Comparison of ENCODE assay signal across 1 cellular context in genomic region chr20:2651772-2652723, GRCh38.
TF ChIP-seq lines count a peak whose summit lies in the region.

A gene with protein sequence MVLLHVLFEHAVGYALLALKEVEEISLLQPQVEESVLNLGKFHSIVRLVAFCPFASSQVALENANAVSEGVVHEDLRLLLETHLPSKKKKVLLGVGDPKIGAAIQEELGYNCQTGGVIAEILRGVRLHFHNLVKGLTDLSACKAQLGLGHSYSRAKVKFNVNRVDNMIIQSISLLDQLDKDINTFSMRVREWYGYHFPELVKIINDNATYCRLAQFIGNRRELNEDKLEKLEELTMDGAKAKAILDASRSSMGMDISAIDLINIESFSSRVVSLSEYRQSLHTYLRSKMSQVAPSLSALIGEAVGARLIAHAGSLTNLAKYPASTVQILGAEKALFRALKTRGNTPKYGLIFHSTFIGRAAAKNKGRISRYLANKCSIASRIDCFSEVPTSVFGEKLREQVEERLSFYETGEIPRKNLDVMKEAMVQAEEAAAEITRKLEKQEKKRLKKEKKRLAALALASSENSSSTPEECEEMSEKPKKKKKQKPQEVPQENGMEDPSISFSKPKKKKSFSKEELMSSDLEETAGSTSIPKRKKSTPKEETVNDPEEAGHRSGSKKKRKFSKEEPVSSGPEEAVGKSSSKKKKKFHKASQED (plus strand): TSS chr20:2652632. CDS start chr20:2652661, 29 bp downstream.

TF ChIP-seq in K562, 482 proteins besides CTCF, POLR2A, EP300 and RAD21 (continued from another document and continues in another):
- TF ChIP-seq ZNF512 (tag; IDR thresholded peaks at IDR 0.05) (no peak), YY1 (IDR thresholded peaks at IDR 0.05; ENCODE audit: borderline replicate concordance in 1 of 3, control insufficient read depth in 1 of 3, extremely low read depth in 1 of 3, insufficient read depth in 3 of 3, insufficient read length in 1 of 3, insufficient replicate concordance in 2 of 3, low read depth in 1 of 3, low read length in 2 of 3) (peak in 1 of 3 experiments; percentile 53), ZNF24 (IDR thresholded peaks at IDR 0.05) (no peak), ZNF764 (CRISPR knock-in tag; IDR thresholded peaks at IDR 0.05; ENCODE audit: low read depth) (no peak), CHCHD3 (CRISPR knock-in tag; IDR thresholded peaks at IDR 0.05) (no peak), XRCC3 (IDR thresholded peaks at IDR 0.05) (no peak), CHD4 (IDR thresholded peaks at IDR 0.05; ENCODE audit: insufficient read depth, insufficient replicate concordance, low read depth, low read length, poor library complexity, severe bottlenecking) (no peak), RAD51 (IDR thresholded peaks at IDR 0.05; ENCODE audit: borderline replicate concordance, low read depth) (peak; percentile 64), POLR2B (IDR thresholded peaks at IDR 0.05; ENCODE audit: low read depth, partially characterized antibody) (peak; percentile 51), FOXJ2 (tag; IDR thresholded peaks at IDR 0.05) (no peak), HCFC1 (IDR thresholded peaks at IDR 0.05; ENCODE audit: low read depth, low read length) (no peak; the same call in 1 of the 2 replicates), BRF2 (IDR thresholded peaks at IDR 0.05; ENCODE audit: borderline replicate concordance, insufficient read depth, insufficient read length) (no peak), ZKSCAN1 (IDR thresholded peaks at IDR 0.05; ENCODE audit: low read depth, low read length) (0 out of 2 replicates have a peak, but pooled peaks have one; percentile 7), RBM15 (IDR thresholded peaks at IDR 0.05; ENCODE audit: insufficient read depth, low read length) (no peak), POLR3A (IDR thresholded peaks at IDR 0.05; ENCODE audit: borderline replicate concordance, extremely low read depth, insufficient read depth, insufficient read length) (no peak), HDAC3 (IDR thresholded peaks at IDR 0.05; ENCODE audit: borderline replicate concordance, partially characterized antibody) (no peak), CREB1 (IDR thresholded peaks at IDR 0.05) (peak; percentile 29; the same call in 1 of the 2 replicates), CREB1 (CRISPR knock-in tag; IDR thresholded peaks at IDR 0.05) (no peak), BRF1 (IDR thresholded peaks at IDR 0.05; ENCODE audit: borderline replicate concordance, extremely low read depth, insufficient read length) (no peak), ADNP (tag; IDR thresholded peaks at IDR 0.05) (no peak), TAF9B (IDR thresholded peaks at IDR 0.05; ENCODE audit: partially characterized antibody) (peak; percentile 57), MTA3 (IDR thresholded peaks at IDR 0.05; ENCODE audit: borderline replicate concordance) (peak; percentile 46; the same call in 1 of the 2 replicates), PHB (CRISPR knock-in tag; IDR thresholded peaks at IDR 0.05) (no peak), HINFP (tag; conservative IDR thresholded peaks at IDR 0.05; ENCODE audit: low read depth) (no peak), ZHX1 (conservative IDR thresholded peaks at IDR 0.05; ENCODE audit: low read length) (no peak), GTF2E2 (tag; IDR thresholded peaks at IDR 0.05) (peak; percentile 85), ZNF121 (CRISPR knock-in tag; conservative IDR thresholded peaks at IDR 0.05) (no peak), ARID3A (IDR thresholded peaks at IDR 0.05; ENCODE audit: borderline replicate concordance, low read depth, low read length) (no peak), DPF2 (IDR thresholded peaks at IDR 0.05) (peak; percentile 29; the same call in 1 of the 2 replicates), MIER1 (IDR thresholded peaks at IDR 0.05; ENCODE audit: low read depth) (no peak), NUFIP1 (IDR thresholded peaks at IDR 0.05; ENCODE audit: partially characterized antibody) (no peak), TCFL5 (CRISPR knock-in tag; conservative IDR thresholded peaks at IDR 0.05) (no peak), TCF3 (CRISPR knock-in tag; IDR thresholded peaks at IDR 0.05) (no peak), ZNF436 (CRISPR knock-in tag; IDR thresholded peaks at IDR 0.05) (no peak), NR3C1 (CRISPR knock-in tag; IDR thresholded peaks at IDR 0.05) (0 out of 2 replicates have a peak, but pooled peaks have one; percentile 73), RFX5 (IDR thresholded peaks at IDR 0.05; ENCODE audit: low read depth, low read length) (no peak)
- TF ChIP-seq, protein P1, sequence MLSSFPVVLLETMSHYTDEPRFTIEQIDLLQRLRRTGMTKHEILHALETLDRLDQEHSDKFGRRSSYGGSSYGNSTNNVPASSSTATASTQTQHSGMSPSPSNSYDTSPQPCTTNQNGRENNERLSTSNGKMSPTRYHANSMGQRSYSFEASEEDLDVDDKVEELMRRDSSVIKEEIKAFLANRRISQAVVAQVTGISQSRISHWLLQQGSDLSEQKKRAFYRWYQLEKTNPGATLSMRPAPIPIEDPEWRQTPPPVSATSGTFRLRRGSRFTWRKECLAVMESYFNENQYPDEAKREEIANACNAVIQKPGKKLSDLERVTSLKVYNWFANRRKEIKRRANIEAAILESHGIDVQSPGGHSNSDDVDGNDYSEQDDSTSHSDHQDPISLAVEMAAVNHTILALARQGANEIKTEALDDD (IDR thresholded peaks at IDR 0.05): no peak
- TF ChIP-seq, protein P2, sequence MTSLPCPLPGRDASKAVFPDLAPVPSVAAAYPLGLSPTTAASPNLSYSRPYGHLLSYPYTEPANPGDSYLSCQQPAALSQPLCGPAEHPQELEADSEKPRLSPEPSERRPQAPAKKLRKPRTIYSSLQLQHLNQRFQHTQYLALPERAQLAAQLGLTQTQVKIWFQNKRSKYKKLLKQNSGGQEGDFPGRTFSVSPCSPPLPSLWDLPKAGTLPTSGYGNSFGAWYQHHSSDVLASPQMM (CRISPR knock-in tag; IDR thresholded peaks at IDR 0.05): no peak
- TF ChIP-seq, protein P3, sequence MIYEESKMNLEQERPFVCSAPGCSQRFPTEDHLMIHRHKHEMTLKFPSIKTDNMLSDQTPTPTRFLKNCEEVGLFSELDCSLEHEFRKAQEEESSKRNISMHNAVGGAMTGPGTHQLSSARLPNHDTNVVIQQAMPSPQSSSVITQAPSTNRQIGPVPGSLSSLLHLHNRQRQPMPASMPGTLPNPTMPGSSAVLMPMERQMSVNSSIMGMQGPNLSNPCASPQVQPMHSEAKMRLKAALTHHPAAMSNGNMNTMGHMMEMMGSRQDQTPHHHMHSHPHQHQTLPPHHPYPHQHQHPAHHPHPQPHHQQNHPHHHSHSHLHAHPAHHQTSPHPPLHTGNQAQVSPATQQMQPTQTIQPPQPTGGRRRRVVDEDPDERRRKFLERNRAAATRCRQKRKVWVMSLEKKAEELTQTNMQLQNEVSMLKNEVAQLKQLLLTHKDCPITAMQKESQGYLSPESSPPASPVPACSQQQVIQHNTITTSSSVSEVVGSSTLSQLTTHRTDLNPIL (CRISPR knock-in tag; IDR thresholded peaks at IDR 0.05): no peak
- TF ChIP-seq, protein P4, sequence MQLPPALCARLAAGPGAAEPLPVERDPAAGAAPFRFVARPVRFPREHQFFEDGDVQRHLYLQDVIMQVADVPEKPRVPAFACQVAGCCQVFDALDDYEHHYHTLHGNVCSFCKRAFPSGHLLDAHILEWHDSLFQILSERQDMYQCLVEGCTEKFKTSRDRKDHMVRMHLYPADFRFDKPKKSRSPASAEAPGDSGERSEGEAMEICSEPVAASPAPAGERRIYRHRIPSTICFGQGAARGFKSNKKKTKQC (CRISPR knock-in tag; IDR thresholded peaks at IDR 0.05): no peak
- TF ChIP-seq, protein P5, sequence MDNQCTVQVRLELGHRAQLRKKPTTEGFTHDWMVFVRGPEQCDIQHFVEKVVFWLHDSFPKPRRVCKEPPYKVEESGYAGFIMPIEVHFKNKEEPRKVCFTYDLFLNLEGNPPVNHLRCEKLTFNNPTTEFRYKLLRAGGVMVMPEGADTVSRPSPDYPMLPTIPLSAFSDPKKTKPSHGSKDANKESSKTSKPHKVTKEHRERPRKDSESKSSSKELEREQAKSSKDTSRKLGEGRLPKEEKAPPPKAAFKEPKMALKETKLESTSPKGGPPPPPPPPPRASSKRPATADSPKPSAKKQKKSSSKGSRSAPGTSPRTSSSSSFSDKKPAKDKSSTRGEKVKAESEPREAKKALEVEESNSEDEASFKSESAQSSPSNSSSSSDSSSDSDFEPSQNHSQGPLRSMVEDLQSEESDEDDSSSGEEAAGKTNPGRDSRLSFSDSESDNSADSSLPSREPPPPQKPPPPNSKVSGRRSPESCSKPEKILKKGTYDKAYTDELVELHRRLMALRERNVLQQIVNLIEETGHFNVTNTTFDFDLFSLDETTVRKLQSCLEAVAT (IDR thresholded peaks at IDR 0.05): peak; percentile 60 to 64; a peak in 1 of 4 replicates
